9 cellular contexts compared by ENCODE assay signal in the genomic region with DNA sequence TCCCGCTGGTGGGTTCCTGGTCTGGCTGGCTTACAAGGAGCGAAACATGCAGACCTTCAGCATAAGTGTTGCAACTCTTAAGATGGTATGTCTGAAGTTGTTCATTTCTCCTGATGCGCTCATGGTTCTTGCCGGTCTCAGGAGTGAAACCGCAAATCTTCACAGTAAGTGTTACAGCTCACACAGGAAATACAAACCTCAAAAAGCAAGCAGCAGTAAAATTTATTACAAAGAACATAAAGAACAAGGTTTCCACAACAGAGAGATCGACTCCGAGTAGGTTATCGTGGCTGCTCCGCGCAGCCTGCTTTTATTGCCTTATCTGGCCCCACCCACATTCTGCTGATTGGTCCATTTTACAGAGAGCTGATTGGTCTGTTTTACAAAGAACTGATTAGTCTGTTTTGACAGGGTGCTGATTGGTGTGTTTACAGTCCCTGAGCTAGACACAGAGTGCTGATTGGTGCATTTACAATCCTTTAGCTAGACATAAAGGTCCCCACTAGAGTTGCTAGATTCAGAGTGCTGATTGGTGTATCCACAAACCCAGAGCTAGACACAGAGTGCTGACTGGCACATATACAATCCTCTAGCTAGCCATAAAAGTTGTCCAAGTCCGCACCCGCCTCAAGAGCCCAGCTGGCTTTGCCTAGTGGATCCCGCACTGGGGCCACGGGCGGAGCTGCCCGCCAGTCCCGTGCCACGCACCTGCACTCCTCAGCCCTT. TPM values are rescaled to one million over a fixed set of nuclear protein-coding genes. Genes with fewer than 3 reads are reported as not detected.
DNase-seq lines count a peak whose midpoint lies in the region; ATAC-seq and TF ChIP-seq lines count a peak whose summit lies in the region.
"Had no signal": no experiment of that assay in that cellular context is flagged by ENCODE, and none has a peak within 500 bp of the region (broad histone marks: within the 10 kb centered on the region; RNA-seq: fewer than 3 reads in every experiment).

No MANE protein-coding gene starts in this region.

- no peak overlapping the region for H4K5ac ChIP-seq in H9 (ENCODE audit: insufficient read length, low read depth, low read length)

- no peak for ATAC-seq in HG03378 (IDR thresholded peaks at IDR 0.05; ENCODE audit: unreplicated experiment)
- ATAC-seq: gastroesophageal sphincter had no signal

- H3K4ac ChIP-seq in H9 (ENCODE audit: low read depth, low read length) = no peak overlapping the region

- H3K36me3 ChIP-seq in HEK293 (ENCODE audit: control insufficient read depth in 2 of 2, insufficient read depth in 1 of 2, low read length in 2 of 2) = no peaks in the 10 kb centered on the region
- no peaks in the 10 kb centered on the region for H3K36me3 ChIP-seq in esophagus squamous epithelium
- H3K36me3 ChIP-seq: gastroesophageal sphincter had no signal

- H3K56ac ChIP-seq in H9 (ENCODE audit: insufficient read length, low read depth, low read length) = no peak overlapping the region

- TF ChIP-seq CTCF in HEK293 (tag by site-specific recombination; IDR thresholded peaks at IDR 0.05) (no peak), H9 (conservative IDR thresholded peaks at IDR 0.05) (no peak), esophagus squamous epithelium (IDR thresholded peaks at IDR 0.05) (no peak)

- no peak overlapping the region for H3K9ac ChIP-seq in H9 (ENCODE audit: extremely low read depth, insufficient read length, low read length)

- H3K18ac ChIP-seq in H9 (ENCODE audit: insufficient read length, low read depth, low read length) = no peak overlapping the region

- POLR2A ChIA-PET in HEK293 (lab: Yijun Ruan, JAX) = interaction anchor here (0.6 to 3.2 kb wide), 8 partner anchors 11 to 749 kb away, joined by 3 to 27 read pairs (median 4); partner anchors contain the start of gene TRIM27

- H3K79me1 ChIP-seq in H9 (ENCODE audit: insufficient read depth, low read depth, low read length, poor library complexity, severe bottlenecking) = no peaks in the 10 kb centered on the region

- WGBS in H9 (ENCODE audit: extremely low coverage, insufficient read length, low lambda C conversion rate) = no CpG with 5 or more reads among the region's 18 CpGs
- 68 to 91% methylated on average over 9 to 10 of the region's 18 CpGs for WGBS in esophagus squamous epithelium, 2 donors

- H3K27ac ChIP-seq in HEK293 (ENCODE audit: extremely low read depth, low read depth, low read length) (no peak overlapping the region), H9 (ENCODE audit: insufficient read length, low read depth, low read length) (no peak overlapping the region), esophagus squamous epithelium (no peak overlapping the region)
- H3K27ac ChIP-seq: gastroesophageal sphincter had no signal

- H3K23me2 ChIP-seq in H9 (ENCODE audit: insufficient read length, low read depth, low read length, poor library complexity, severe bottlenecking) = peaks cover 7% of the 10 kb centered on the region

- no peak overlapping the region for H3K14ac ChIP-seq in H9 (ENCODE audit: insufficient read depth, low read length)

- H2BK120ac ChIP-seq in H9 (ENCODE audit: low read depth, low read length, poor library complexity, severe bottlenecking) = no peak overlapping the region

- H3K27ac Mint-ChIP-seq in activated naive CD4-positive, alpha-beta T cell treated with anti-CD3 and anti-CD28 coated beads, Interleukin-2, amount 10 ng/mL, durations not matched to agents 7 days and 5 days = peak overlapping the region; percentile 92
- no peak overlapping the region for H3K27ac Mint-ChIP-seq in H9

- intact Hi-C loops in esophagus squamous epithelium (cut with DNase I) = no loop called here

- H4K20me1 ChIP-seq in H9 (ENCODE audit: control insufficient read depth, insufficient read depth, insufficient read length) = no peaks in the 10 kb centered on the region

- peaks cover 19% of the 10 kb centered on the region for H3K36me3 Mint-ChIP-seq in activated naive CD4-positive, alpha-beta T cell treated with anti-CD3 and anti-CD28 coated beads, Interleukin-2, amount 10 ng/mL, durations not matched to agents 7 days and 5 days
- H3K36me3 Mint-ChIP-seq in H9 (ENCODE audit: insufficient read depth in 1 of 3, low read depth in 3 of 3) = peaks cover 0 to 11% (median 2%) of the 10 kb centered on the region in 3 experiments; a peak in 4 of 7 replicates

- H4K91ac ChIP-seq in H9 (ENCODE audit: insufficient read length, low read depth, low read length) = no peak overlapping the region

- H4K8ac ChIP-seq in H9 (replicated peaks; ENCODE audit: insufficient read length, low read depth, low read length) = no peak overlapping the region

- no peak overlapping the region for H3K23ac ChIP-seq in H9 (ENCODE audit: insufficient read length, low read depth, low read length)

- TF ChIP-seq POLR2A in esophagus squamous epithelium (IDR thresholded peaks at IDR 0.05) = no peak

- peak; percentile 49 for DNase-seq in T-helper 22 cell (ENCODE audit: low read depth)
- DNase-seq in activated naive CD4-positive, alpha-beta T cell treated with anti-CD3 and anti-CD28 coated beads, Interleukin-2, amount 10 ng/mL, durations not matched to agents 7 days and 5 days = peak; percentile 88
- DNase-seq in stimulated activated CD4-positive, alpha-beta T cell treated with anti-CD3 and anti-CD28 coated beads, Interleukin-4, amount 100 ng/mL, for 1 hour = peak; percentile 59
- DNase-seq in H9 = no peak
- DNase-seq in SHP77 (lab: John Stamatoyannopoulos, UW) = no peak
- DNase-seq in esophagus squamous epithelium (lab: John Stamatoyannopoulos, UW) = no peak

- H3K4me2 ChIP-seq in H9 (ENCODE audit: insufficient read depth, insufficient read length, low read length) = no peak overlapping the region

- H2BK5ac ChIP-seq in H9 (ENCODE audit: insufficient read length, low read length) = no peak overlapping the region

- CTCF ChIA-PET in HEK293 (lab: Yijun Ruan, JAX) = interaction anchor here (0.7 to 1.0 kb wide), 3 partner anchors 127 to 295 kb away, joined by 3 read pairs; no protein-coding TSS in a partner anchor
- CTCF ChIA-PET in activated naive CD4-positive, alpha-beta T cell treated with anti-CD3 and anti-CD28 coated beads, Interleukin-2, amount 10 ng/mL, durations not matched to agents 7 days and 5 days (lab: Charles Lee) = interaction anchor here (0.7 to 1.6 kb wide), 4 partner anchors 11 to 127 kb away, joined by 3 read pairs; no protein-coding TSS in a partner anchor

- H3K79me2 ChIP-seq in H9 (ENCODE audit: insufficient read depth, low read length) = no peaks in the 10 kb centered on the region

- peaks cover 49% of the 10 kb centered on the region for H3K4me1 Mint-ChIP-seq in activated naive CD4-positive, alpha-beta T cell treated with anti-CD3 and anti-CD28 coated beads, Interleukin-2, amount 10 ng/mL, durations not matched to agents 7 days and 5 days
- H3K4me1 Mint-ChIP-seq in H9 = peaks cover 13 to 17% of the 10 kb centered on the region in 2 experiments

- H2BK15ac ChIP-seq in H9 (ENCODE audit: low read depth, low read length) = no peak overlapping the region

- H3K4me1 ChIP-seq in HEK293 (ENCODE audit: control insufficient read depth, insufficient read depth, low read length) = no peaks in the 10 kb centered on the region
- no peaks in the 10 kb centered on the region for H3K4me1 ChIP-seq in H9 (ENCODE audit: insufficient read depth, low read length)
- peaks cover 0 to 29% (median 3%) of the 10 kb centered on the region in 3 donors for H3K4me1 ChIP-seq in esophagus squamous epithelium

- no peaks in the 10 kb centered on the region for H3K9me3 ChIP-seq in HEK293 (ENCODE audit: control insufficient read depth, insufficient read depth, low read depth, low read length)
- no peaks in the 10 kb centered on the region for H3K9me3 ChIP-seq in H9 (ENCODE audit: control insufficient read depth, low read depth, low read length)
- H3K9me3 ChIP-seq in esophagus squamous epithelium = peaks cover 0 to 3% (median 0%) of the 10 kb centered on the region in 3 donors

- no peak overlapping the region for H2BK12ac ChIP-seq in H9 (ENCODE audit: insufficient read length, low read depth, low read length)

- no peaks in the 10 kb centered on the region for H3K27me3 ChIP-seq in H9 (ENCODE audit: insufficient read depth, low read length)
- H3K27me3 ChIP-seq in esophagus squamous epithelium = peaks cover 0 to 5% (median 0%) of the 10 kb centered on the region in 4 donors

- H3K4me3 ChIP-seq in HEK293 (ENCODE audit: low read depth, low read length) (peak overlapping the region; percentile 39), esophagus squamous epithelium (peak overlapping the region in 2 of 4 donors; percentile 2 to 19)
- H3K4me3 ChIP-seq: gastroesophageal sphincter had no signal

- no peak overlapping the region for H3T11ph ChIP-seq in H9 (ENCODE audit: low read length)

- H2AFZ ChIP-seq in H9 (ENCODE audit: low read length) = no peak overlapping the region

- peaks cover 20% of the 10 kb centered on the region for H3K27me3 Mint-ChIP-seq in activated naive CD4-positive, alpha-beta T cell treated with anti-CD3 and anti-CD28 coated beads, Interleukin-2, amount 10 ng/mL, durations not matched to agents 7 days and 5 days
- peaks cover 2% of the 10 kb centered on the region; the same call in 1 of the 2 replicates for H3K27me3 Mint-ChIP-seq in H9 (ENCODE audit: low read depth)

- no peak overlapping the region for H2AK5ac ChIP-seq in H9 (ENCODE audit: insufficient read length, low read length)

- no peak overlapping the region for H2BK20ac ChIP-seq in H9 (ENCODE audit: low read depth, low read length, poor library complexity, severe bottlenecking)

- H3K9me3 Mint-ChIP-seq in activated naive CD4-positive, alpha-beta T cell treated with anti-CD3 and anti-CD28 coated beads, Interleukin-2, amount 10 ng/mL, durations not matched to agents 7 days and 5 days = peaks cover 22% of the 10 kb centered on the region
- H3K9me3 Mint-ChIP-seq in H9 = peaks cover 9 to 17% of the 10 kb centered on the region in 2 experiments

- H3K4me3 Mint-ChIP-seq in activated naive CD4-positive, alpha-beta T cell treated with anti-CD3 and anti-CD28 coated beads, Interleukin-2, amount 10 ng/mL, durations not matched to agents 7 days and 5 days = peak overlapping the region; percentile 50
- H3K4me3 Mint-ChIP-seq in H9 = no peak overlapping the region

TF ChIP-seq in HEK293, 187 proteins besides CTCF, POLR2A, EP300 and RAD21 (continues in another document):
- TF ChIP-seq ZSCAN5A (tag by site-specific recombination; IDR thresholded peaks at IDR 0.05) = no peak
- no peak for TF ChIP-seq ZNF37A (tag by site-specific recombination; IDR thresholded peaks at IDR 0.05)
- TF ChIP-seq ZNF623 (tag by site-specific recombination; IDR thresholded peaks at IDR 0.05) = no peak

RNA-seq across cellular contexts. Expression of gene TRIM27, which starts 39.2 kb away (rescaled TPM):
- total RNA-seq in H9 (2021) (93.1 and 98.2 TPM in 2 replicates), esophagus squamous epithelium (10 to 100 TPM; 25.0 to 51.9 (median 30.9) TPM)

Comparison
In these comparisons a context has a peak if more than half of its experiments do, and no peak if none do; other contexts are left out.
1. DNase-seq: peak in T-helper 22 cell (single experiment), activated naive CD4-positive, alpha-beta T cell treated with anti-CD3 and anti-CD28 coated beads, Interleukin-2, amount 10 ng/mL, durations not matched to agents 7 days and 5 days (single experiment) and stimulated activated CD4-positive, alpha-beta T cell treated with anti-CD3 and anti-CD28 coated beads, Interleukin-4, amount 100 ng/mL, for 1 hour (single experiment); none in H9 (single experiment), SHP77 (0 of 2) and esophagus squamous epithelium (single experiment).